ENCODE assay signal across 16 cellular contexts in the genomic region with DNA sequence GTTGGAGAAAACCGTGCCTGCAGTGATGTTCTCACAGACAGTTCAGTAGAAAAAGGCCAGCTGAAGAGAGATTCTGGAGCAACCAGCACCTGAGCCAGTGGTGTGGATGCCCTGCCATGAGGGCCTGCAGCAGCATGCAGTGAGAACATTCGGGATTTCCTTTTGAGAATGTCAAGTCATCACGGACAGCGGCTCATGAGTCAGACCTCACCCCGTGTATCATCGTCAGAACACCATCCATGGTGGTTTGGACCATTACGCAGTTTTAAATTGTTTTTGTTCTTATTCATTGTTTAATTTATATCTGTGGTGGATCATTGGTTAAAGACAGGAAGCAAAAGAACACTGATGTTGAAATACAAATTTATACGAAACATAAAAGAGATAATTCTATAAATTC.
DNase-seq lines count a peak whose midpoint lies in the region; ATAC-seq and TF ChIP-seq lines count a peak whose summit lies in the region.
"Had no signal": no experiment of that assay in that cellular context is flagged by ENCODE, and none has a peak within 500 bp of the region (broad histone marks: within the 10 kb centered on the region; RNA-seq: fewer than 3 reads in every experiment).

No MANE protein-coding gene starts in this region.

- no TSS peak for BruUV-seq in Calu3 (replicated peaks; lab: Mats Ljungman, UMichigan)

- no peak overlapping the region; the same call in 1 of the 2 replicates for H3K27ac ChIP-seq in BLaER1
- H3K27ac ChIP-seq: Peyer's patch had no signal

- H3K4me1 Mint-ChIP-seq in Calu3 (ENCODE audit: low read depth, unreplicated experiment), result peaks cover 7% of the 10 kb centered on the region
- no peaks in the 10 kb centered on the region for H3K4me1 Mint-ChIP-seq in effector memory CD8-positive, alpha-beta T cell (ENCODE audit: low read depth in 2 of 2)

- no peak overlapping the region for H3K9ac ChIP-seq in BLaER1

- H3K4me3 ChIP-seq in BLaER1 (no peak overlapping the region), choroid plexus epithelial cell (ENCODE audit: low read depth, low read length) (no peak overlapping the region)
- H3K4me3 ChIP-seq: Peyer's patch had no signal

- no peak overlapping the region for H3K27ac Mint-ChIP-seq in Calu3 (ENCODE audit: unreplicated experiment)
- H3K27ac Mint-ChIP-seq in effector memory CD8-positive, alpha-beta T cell, result no peak overlapping the region
- H3K27ac Mint-ChIP-seq: activated naive CD8-positive, alpha-beta T cell had no signal

- no peaks in the 10 kb centered on the region for H4K20me1 ChIP-seq in BLaER1

- H3K4me3 Mint-ChIP-seq in Calu3 (ENCODE audit: low read depth, unreplicated experiment), result no peak overlapping the region
- no peak overlapping the region for H3K4me3 Mint-ChIP-seq in effector memory CD8-positive, alpha-beta T cell
- H3K4me3 Mint-ChIP-seq: activated naive CD8-positive, alpha-beta T cell had no signal

- no peaks in the 10 kb centered on the region for H3K9me3 ChIP-seq in BLaER1
- H3K9me3 ChIP-seq: Peyer's patch had no signal

- TF ChIP-seq CTCF in choroid plexus epithelial cell (conservative IDR thresholded peaks at IDR 0.05; ENCODE audit: low read depth, low read length) (no peak), Calu3 (IDR thresholded peaks at IDR 0.05; ENCODE audit: unreplicated experiment) (no peak)

- no peaks in the 10 kb centered on the region for H3K27me3 Mint-ChIP-seq in Calu3 (ENCODE audit: unreplicated experiment)
- peaks cover 0 to 16% of the 10 kb centered on the region in 2 donors for H3K27me3 Mint-ChIP-seq in effector memory CD8-positive, alpha-beta T cell
- H3K27me3 Mint-ChIP-seq: activated naive CD8-positive, alpha-beta T cell had no signal

- no peaks in the 10 kb centered on the region for H3K36me3 ChIP-seq in BLaER1
- H3K36me3 ChIP-seq: Peyer's patch had no signal

- peak overlapping the region; percentile 67 for H3K4me2 ChIP-seq in BLaER1

- DNase-seq in LHCN-M2 (ENCODE audit: low read depth) (peak; percentile 99), choroid plexus epithelial cell (ENCODE audit: low read depth) (peak; percentile 98), non-pigmented ciliary epithelial cell (ENCODE audit: low read depth) (peak; percentile 96), Calu3 (no peak), activated T-cell treated with anti-CD3 and anti-CD28 coated beads for 4 hours (no peak)
- no peak for DNase-seq in effector memory CD8-positive, alpha-beta T cell
- DNase-seq: effector CD4-positive, alpha-beta T cell; hypothalamus; mesendoderm; Peyer's patch; stimulated activated CD4-positive, alpha-beta T cell treated with anti-CD3 and anti-CD28 coated beads, Interleukin-4, amount 100 ng/mL, for 1 hour; stimulated activated naive CD4-positive, alpha-beta T cell; T-helper 9 cell had no signal

- H3K4me1 ChIP-seq in BLaER1, result peaks cover 23% of the 10 kb centered on the region
- H3K4me1 ChIP-seq: Peyer's patch had no signal

- CTCF ChIA-PET in Calu3 (lab: Charles Lee), result no interaction called here

- no peaks in the 10 kb centered on the region for H3K36me3 Mint-ChIP-seq in Calu3 (ENCODE audit: insufficient read depth, unreplicated experiment)
- H3K36me3 Mint-ChIP-seq in effector memory CD8-positive, alpha-beta T cell (ENCODE audit: insufficient read depth), result no peaks in the 10 kb centered on the region
- H3K36me3 Mint-ChIP-seq: activated naive CD8-positive, alpha-beta T cell had no signal

- intact Hi-C loops in Calu3 (cut with micrococcal nuclease; ENCODE audit: unreplicated experiment), result no loop called here

- no peaks in the 10 kb centered on the region for H3K27me3 ChIP-seq in BLaER1
- H3K27me3 ChIP-seq: Peyer's patch had no signal

- no peak for ATAC-seq in HG02981 (IDR thresholded peaks at IDR 0.05; ENCODE audit: unreplicated experiment)
- no peak for ATAC-seq in effector memory CD8-positive, alpha-beta T cell (replicated peaks)

- H3K9me3 Mint-ChIP-seq in Calu3 (ENCODE audit: low read depth, unreplicated experiment), result peaks cover 2% of the 10 kb centered on the region
- no peaks in the 10 kb centered on the region for H3K9me3 Mint-ChIP-seq in effector memory CD8-positive, alpha-beta T cell

Comparison
In these comparisons a context has a peak if more than half of its experiments do, and no peak if none do; other contexts are left out.
1. DNase-seq: peak in LHCN-M2 (single experiment), choroid plexus epithelial cell (single experiment) and non-pigmented ciliary epithelial cell (single experiment); none in Calu3 (single experiment), activated T-cell treated with anti-CD3 and anti-CD28 coated beads for 4 hours (single experiment) and effector memory CD8-positive, alpha-beta T cell (0 of 3).